Comparison of ENCODE assay signal across 8 cellular contexts in genomic region chr1:204493145-204493881, GRCh38. TPM values are rescaled to one million over a fixed set of nuclear protein-coding genes. Genes with fewer than 3 reads are reported as not detected.
DNase-seq lines count a peak whose midpoint lies in the region; ATAC-seq and TF ChIP-seq lines count a peak whose summit lies in the region.

No MANE protein-coding gene starts in this region.

- peak overlapping the region; percentile 82 for H3K4me3 ChIP-seq in OCI-LY3 (ENCODE audit: low read length)
- H3K4me3 ChIP-seq in stomach = peak overlapping the region; percentile 63 to 82 (median 72)

- no peak for TF ChIP-seq EP300 in stomach (IDR thresholded peaks at IDR 0.05)

- DNase-seq in activated naive CD4-positive, alpha-beta T cell treated with Interleukin-2 at 50 U/mL for 16 hours = peak; percentile 25
- no peak for DNase-seq in activated naive CD4-positive, alpha-beta T cell treated with anti-CD3 and anti-CD28 coated beads, Interleukin-2, amount 50 U/mL, for 16 hours
- DNase-seq in caudate nucleus (lab: John Stamatoyannopoulos, UW) (peak in 21 of 61 donors; percentile 22 to 73 (median 48)), left colon (peak; percentile 87 to 95), stomach (peak; percentile 91)

- 6 to 15% (median 9%) methylated on average over 11 of the region's 11 CpGs for WGBS in stomach, 5 donors

- H3K27ac ChIP-seq in OCI-LY3 (ENCODE audit: low read length) (peak overlapping the region; percentile 52; the same call in 1 of the 2 replicates), caudate nucleus (ENCODE audit: low read depth, low read length) (peak overlapping the region; percentile 97), stomach (peak overlapping the region; percentile 88 to 99 (median 96))

- peaks cover 9% of the 10 kb centered on the region; the same call in 1 of the 2 replicates for H4K20me1 ChIP-seq in OCI-LY3 (ENCODE audit: insufficient read depth, low read length)

- H3K27me3 ChIP-seq in OCI-LY3 (ENCODE audit: low read depth, low read length) = 0 out of 2 replicates have a peak, but pooled peaks cover 2% of the 10 kb centered on the region
- no peaks in the 10 kb centered on the region for H3K27me3 ChIP-seq in stomach

- peaks cover 31% of the 10 kb centered on the region for H3K79me2 ChIP-seq in OCI-LY3 (ENCODE audit: low read length)

- H3K9ac ChIP-seq in OCI-LY3 (ENCODE audit: low read length) = peak overlapping the region; percentile 80

- H2AFZ ChIP-seq in OCI-LY3 (ENCODE audit: low read depth, low read length) = no peak overlapping the region

- H3K4me2 ChIP-seq in OCI-LY3 (ENCODE audit: low read length) = peak overlapping the region; percentile 81

- H3K36me3 ChIP-seq in OCI-LY3 (replicated peaks; ENCODE audit: low read depth, low read length) (peaks cover 9% of the 10 kb centered on the region), stomach (peaks cover 0 to 10% (median 4%) of the 10 kb centered on the region in 4 donors)

- H3K9me3 ChIP-seq in OCI-LY3 (ENCODE audit: insufficient read depth, low read length) = 0 out of 2 replicates have a peak, but pooled peaks cover 3% of the 10 kb centered on the region
- no peaks in the 10 kb centered on the region for H3K9me3 ChIP-seq in stomach

- no peak for TF ChIP-seq POLR2A in stomach (IDR thresholded peaks at IDR 0.05)

- ATAC-seq in left colon (peak; percentile 76), HG03571 (IDR thresholded peaks at IDR 0.05; ENCODE audit: unreplicated experiment) (no peak), GM18868 (IDR thresholded peaks at IDR 0.05; ENCODE audit: unreplicated experiment) (no peak)

- intact Hi-C loops in left colon (cut with DNase I, micrococcal nuclease) (no loop called here), stomach (cut with DNase I; ENCODE audit: low total_unique reads) (loop anchor here (5.0 kb wide), 1 partner anchor 41 kb away; no protein-coding TSS in a partner anchor)

- H3K4me1 ChIP-seq in OCI-LY3 (ENCODE audit: low read length) (peaks cover 22% of the 10 kb centered on the region), stomach (peaks cover 18 to 50% (median 35%) of the 10 kb centered on the region in 4 donors)

- TF ChIP-seq CTCF in OCI-LY3 (IDR thresholded peaks at IDR 0.05; ENCODE audit: low read depth, low read length) (no peak), stomach (IDR thresholded peaks at IDR 0.05) (no peak)

RNA-seq across cellular contexts. Expression of gene PIK3C2B, which starts 1.3 kb away (rescaled TPM):
- total RNA-seq in left colon (10 to 100 TPM; 78.5 to 82.0 TPM), stomach (100 to 1,000 TPM in 2 of 5 donors, 10 to 100 TPM in 3; 16.1 to 129 (median 65.3) TPM)
- 1 to 10 TPM; 4.1 to 5.5 (median 5.0) TPM for polyA plus RNA-seq in stomach

RNA-seq across cellular contexts. Expression of gene MDM4, which starts 22.9 kb away (rescaled TPM):
- total RNA-seq in left colon (10 to 100 TPM; 47.8 to 64.2 TPM), stomach (100 to 1,000 TPM in 3 of 5 donors, 10 to 100 TPM in 2; 25.8 to 265 (median 118) TPM)
- 1 to 10 TPM; 2.3 to 7.7 (median 2.9) TPM for polyA plus RNA-seq in stomach
